Comparison of ENCODE assay signal across 7 cellular contexts in the genomic region with DNA sequence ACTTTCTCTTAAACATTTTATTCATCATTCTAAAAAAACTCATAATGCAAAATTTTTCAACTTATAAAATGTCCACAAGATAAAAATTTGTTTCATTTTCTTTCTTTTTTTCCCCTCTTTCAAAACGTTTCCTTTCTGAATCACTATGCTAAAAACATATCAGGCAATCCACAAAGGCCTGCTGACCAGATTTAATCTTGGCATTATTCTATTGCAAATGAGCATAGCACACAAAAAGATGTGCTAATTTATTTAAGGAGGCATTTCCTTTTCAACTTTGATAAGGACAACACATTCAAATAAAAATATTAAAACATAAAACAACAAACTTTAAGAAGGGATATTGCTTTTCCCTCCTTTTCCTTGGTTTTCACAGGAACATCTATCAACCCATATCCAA.
"Had no signal": no experiment of that assay in that cellular context is flagged by ENCODE, and none has a peak within 500 bp of the region (broad histone marks: within the 10 kb centered on the region; RNA-seq: fewer than 3 reads in every experiment).

No MANE protein-coding gene starts in this region.

- H3K4me3 Mint-ChIP-seq: IgD-negative memory B cell had no signal

- H3K9ac ChIP-seq: GM23248, KMS-11 had no signal

- H3K4me1 Mint-ChIP-seq: IgD-negative memory B cell had no signal

- H3K27ac ChIP-seq: GM23248, KMS-11 had no signal

- ATAC-seq: HepG2 had no signal

- H3K27ac Mint-ChIP-seq: H9, IgD-negative memory B cell had no signal

- DNase-seq: GM23248, H9, HCEC 1CT, KBM-7 had no signal

- H3K9me3 Mint-ChIP-seq: H9, IgD-negative memory B cell had no signal

- H3K36me3 Mint-ChIP-seq: IgD-negative memory B cell had no signal

- H3K4me3 ChIP-seq: GM23248 had no signal
